Comparison of ENCODE assay signal across 27 cellular contexts in the genomic region with DNA sequence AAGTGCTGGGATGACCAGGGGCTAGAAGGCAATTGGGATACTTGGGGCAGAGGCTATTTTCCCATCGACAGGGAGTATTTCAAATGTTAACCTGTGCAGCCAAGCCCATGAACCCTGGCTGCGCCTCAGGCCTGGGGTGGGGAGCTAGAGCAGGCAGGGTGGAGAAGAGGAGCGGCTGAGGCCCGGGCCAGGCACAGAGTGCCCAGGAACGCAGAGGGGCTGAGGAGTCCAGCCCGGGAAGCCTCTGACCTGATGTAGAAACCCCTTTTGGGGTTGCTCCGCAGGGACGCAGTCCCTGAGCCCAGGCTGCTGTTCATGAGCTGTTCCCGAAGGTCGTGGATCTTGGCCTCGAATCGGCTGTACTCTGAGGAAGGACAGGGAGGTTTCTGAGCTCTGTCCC. TPM values are rescaled to one million over a fixed set of nuclear protein-coding genes. Genes with fewer than 3 reads are reported as not detected.
"Had no signal": no experiment of that assay in that cellular context is flagged by ENCODE, and none has a peak within 500 bp of the region (broad histone marks: within the 10 kb centered on the region; RNA-seq: fewer than 3 reads in every experiment).

No MANE protein-coding gene starts in this region.

- DNase-seq: naive thymus-derived CD4-positive, alpha-beta T cell; natural killer cell; occipital lobe; retina; sigmoid colon; small intestine; stimulated activated CD4-positive, alpha-beta T cell treated with anti-CD3 and anti-CD28 coated beads, Interleukin-15, amount 100 ng/mL, for 24 hours; stimulated activated CD4-positive, alpha-beta T cell treated with anti-CD3 and anti-CD28 coated beads, Interleukin-2, amount 100 ng/mL, for 24 hours; stimulated activated CD4-positive, alpha-beta T cell treated with anti-CD3 and anti-CD28 coated beads, Interleukin-2, amount 100 ng/mL, for 48 hours; stimulated activated CD4-positive, alpha-beta T cell treated with anti-CD3 and anti-CD28 coated beads, Interleukin-4, amount 100 ng/mL, for 24 hours; stimulated activated naive B cell treated with anti-CD40 and anti-IgM and Interleukin-4, amounts not matched to agents 10 μg/mL and 1 μg/mL and 100 μg/mL, for 72 hours; stimulated activated naive CD4-positive, alpha-beta T cell treated with Interleukin-2 at 50 U/mL for 16 hours; stomach; thyroid gland; trophoblast cell; upper lobe of left lung had no signal

- H3K36me3 ChIP-seq: pancreas, right lobe of liver had no signal

- H3K27ac Mint-ChIP-seq: naive thymus-derived CD4-positive, alpha-beta T cell; natural killer cell; nephron; stimulated activated effector memory CD8-positive, alpha-beta T cell treated with anti-CD3 and anti-CD28 coated beads, Interleukin-12 subunit alpha, Interleukin-12 subunit beta, amount 100 ng/mL, for 72 hours; stimulated activated naive B cell treated with anti-CD40 and anti-IgM and Interleukin-4, amounts not matched to agents 10 μg/mL and 1 μg/mL and 100 μg/mL, for 72 hours; stimulated activated naive CD8-positive, alpha-beta T cell treated with anti-CD3 and anti-CD28 coated beads, Interleukin-15, Interleukin-2, amounts not matched to agents 100 ng/mL and 50 ng/mL, for 24 hours had no signal

- H3K4me3 ChIP-seq: pancreas, prostate gland, right lobe of liver, sigmoid colon, stomach, thoracic aorta, thyroid gland, tibial nerve, upper lobe of left lung, vagina had no signal

- H3K4me1 ChIP-seq: pancreas, prostate gland, right lobe of liver, sigmoid colon, stomach, thyroid gland, tibial nerve, upper lobe of left lung, vagina had no signal

- ATAC-seq: naive thymus-derived CD4-positive, alpha-beta T cell; natural killer cell; pancreas; right cardiac atrium; right lobe of liver; stimulated activated effector memory CD8-positive, alpha-beta T cell treated with anti-CD3 and anti-CD28 coated beads, Interleukin-12 subunit alpha, Interleukin-12 subunit beta, amount 100 ng/mL, for 72 hours; stimulated activated naive B cell treated with anti-CD40 and anti-IgM and Interleukin-4, amounts not matched to agents 10 μg/mL and 1 μg/mL and 100 μg/mL, for 72 hours had no signal

- H3K27ac ChIP-seq: pancreas, prostate gland, right lobe of liver, sigmoid colon, stomach, thoracic aorta, thyroid gland, tibial nerve, upper lobe of left lung, vagina had no signal

- H3K9me3 ChIP-seq: pancreas, prostate gland, right lobe of liver, sigmoid colon, stomach, thoracic aorta, thyroid gland, tibial nerve, upper lobe of left lung, vagina had no signal

- H3K9me3 Mint-ChIP-seq: natural killer cell; nephron; neural crest cell; stimulated activated effector memory CD8-positive, alpha-beta T cell treated with anti-CD3 and anti-CD28 coated beads, Interleukin-12 subunit alpha, Interleukin-12 subunit beta, amount 100 ng/mL, for 72 hours; stimulated activated naive B cell treated with anti-CD40 and anti-IgM and Interleukin-4, amounts not matched to agents 10 μg/mL and 1 μg/mL and 100 μg/mL, for 72 hours; stimulated activated naive CD8-positive, alpha-beta T cell treated with anti-CD3 and anti-CD28 coated beads, Interleukin-15, Interleukin-2, amounts not matched to agents 100 ng/mL and 50 ng/mL, for 24 hours had no signal

- H3K4me1 Mint-ChIP-seq: natural killer cell; nephron; neural crest cell; stimulated activated naive B cell treated with anti-CD40 and anti-IgM and Interleukin-4, amounts not matched to agents 10 μg/mL and 1 μg/mL and 100 μg/mL, for 72 hours had no signal

- H3K36me3 Mint-ChIP-seq: natural killer cell; stimulated activated effector memory CD8-positive, alpha-beta T cell treated with anti-CD3 and anti-CD28 coated beads, Interleukin-12 subunit alpha, Interleukin-12 subunit beta, amount 100 ng/mL, for 72 hours had no signal

- H3K4me3 Mint-ChIP-seq: naive thymus-derived CD4-positive, alpha-beta T cell; natural killer cell; nephron; neural crest cell; stimulated activated effector memory CD8-positive, alpha-beta T cell treated with anti-CD3 and anti-CD28 coated beads, Interleukin-12 subunit alpha, Interleukin-12 subunit beta, amount 100 ng/mL, for 72 hours; stimulated activated naive B cell treated with anti-CD40 and anti-IgM and Interleukin-4, amounts not matched to agents 10 μg/mL and 1 μg/mL and 100 μg/mL, for 72 hours; stimulated activated naive CD8-positive, alpha-beta T cell treated with anti-CD3 and anti-CD28 coated beads, Interleukin-15, Interleukin-2, amounts not matched to agents 100 ng/mL and 50 ng/mL, for 24 hours had no signal

- H3K27me3 Mint-ChIP-seq: naive thymus-derived CD4-positive, alpha-beta T cell; stimulated activated naive B cell treated with anti-CD40 and anti-IgM and Interleukin-4, amounts not matched to agents 10 μg/mL and 1 μg/mL and 100 μg/mL, for 72 hours; stimulated activated naive CD8-positive, alpha-beta T cell treated with anti-CD3 and anti-CD28 coated beads, Interleukin-15, Interleukin-2, amounts not matched to agents 100 ng/mL and 50 ng/mL, for 24 hours had no signal

- H3K27me3 ChIP-seq: pancreas, right lobe of liver, sigmoid colon, stomach, thyroid gland, tibial nerve, upper lobe of left lung, vagina had no signal

RNA-seq across cellular contexts. Expression of a gene that starts 16.8 kb away (rescaled TPM):
- polyA plus RNA-seq: naive thymus-derived CD4-positive, alpha-beta T cell had no signal
